ENCODE assay signal across 14 cellular contexts in the genomic region with DNA sequence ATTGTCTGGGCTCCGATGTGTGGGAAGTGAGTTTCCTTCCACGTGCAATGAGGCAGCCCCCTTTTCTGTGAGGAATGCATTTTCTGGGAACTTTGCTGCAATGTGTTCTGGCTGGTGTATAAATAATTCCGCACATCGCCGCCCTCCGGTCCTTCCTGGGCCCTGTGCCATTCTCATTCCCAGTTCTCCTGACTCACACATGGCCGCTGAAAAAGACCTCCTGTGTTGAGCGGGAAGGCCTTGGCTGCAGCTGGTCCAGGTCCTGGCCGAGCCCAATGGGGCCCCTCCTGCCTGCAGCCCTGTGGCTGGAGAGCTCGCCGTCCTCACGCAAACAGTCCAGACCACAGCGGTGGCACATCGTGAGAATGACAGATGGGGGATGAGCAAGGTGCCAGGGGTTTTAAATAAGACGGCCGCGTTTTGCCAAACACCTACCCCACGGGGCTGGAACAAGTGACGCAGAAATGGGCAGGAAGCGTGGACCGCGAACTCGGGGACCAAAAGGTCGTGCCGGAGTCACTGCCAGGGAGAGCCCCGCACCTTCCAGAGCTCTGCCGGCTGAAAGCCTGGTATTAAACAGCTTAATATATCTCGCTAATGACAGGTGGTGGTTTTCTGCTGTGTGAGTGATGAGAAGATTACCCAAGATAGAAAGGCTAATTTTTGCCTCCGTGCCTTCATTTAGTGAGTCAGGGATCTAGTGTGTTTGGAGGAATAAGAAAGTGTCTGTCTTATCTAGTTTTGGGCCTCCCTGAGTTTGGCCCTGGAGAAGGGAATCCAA. TPM values are rescaled to one million over a fixed set of nuclear protein-coding genes. Genes with fewer than 3 reads are reported as not detected.
DNase-seq lines count a peak whose midpoint lies in the region; ATAC-seq and TF ChIP-seq lines count a peak whose summit lies in the region.
"Had no signal": no experiment of that assay in that cellular context is flagged by ENCODE, and none has a peak within 500 bp of the region (broad histone marks: within the 10 kb centered on the region; RNA-seq: fewer than 3 reads in every experiment).

No MANE protein-coding gene starts in this region.

- H3K79me2 ChIP-seq in ACC112 (ENCODE audit: control insufficient read depth, insufficient read depth, low read length, unreplicated experiment) (peaks cover 3% of the 10 kb centered on the region), trophoblast cell (ENCODE audit: control insufficient read depth, insufficient read depth, low read length, poor library complexity) (no peaks in the 10 kb centered on the region)

- H3K4me1 ChIP-seq in ACC112 (ENCODE audit: control insufficient read depth, insufficient read depth, low read length, unreplicated experiment) (peaks cover 32% of the 10 kb centered on the region), adipocyte (ENCODE audit: control insufficient read depth, insufficient read depth, low read length) (peaks cover 71% of the 10 kb centered on the region), ovary (ENCODE audit: insufficient read depth) (peaks cover 23% of the 10 kb centered on the region), trophoblast cell (ENCODE audit: control insufficient read depth in 1 of 2, insufficient read depth in 2 of 2, low read length in 2 of 2) (peaks cover 1 to 2% of the 10 kb centered on the region in 2 experiments)

- H3K14ac ChIP-seq in trophoblast cell (ENCODE audit: low read length), result no peak overlapping the region

- peaks cover 12% of the 10 kb centered on the region for H3K4me1 Mint-ChIP-seq in glutamatergic neuron (ENCODE audit: low read depth, unreplicated experiment)
- H3K4me1 Mint-ChIP-seq: activated CD8-positive, alpha-beta memory T cell treated with anti-CD3 and anti-CD28 coated beads, Interleukin-2, amount 10 ng/mL, durations not matched to agents 7 days and 5 days had no signal

- intact Hi-C loops in ovary (cut with DNase I), result no loop called here

- H3K36me3 ChIP-seq in ACC112 (ENCODE audit: insufficient read depth, low read length), result no peaks in the 10 kb centered on the region; the same call in 1 of the 2 replicates
- H3K36me3 ChIP-seq in adipocyte (ENCODE audit: control insufficient read depth, insufficient read depth, low read length, severe bottlenecking), result no peaks in the 10 kb centered on the region
- no peaks in the 10 kb centered on the region for H3K36me3 ChIP-seq in ovary
- no peaks in the 10 kb centered on the region for H3K36me3 ChIP-seq in trophoblast cell (ENCODE audit: control insufficient read depth in 1 of 2, insufficient read depth in 2 of 2, low read length in 2 of 2)

- H4K91ac ChIP-seq in trophoblast cell (ENCODE audit: low read depth, low read length), result no peak overlapping the region

- H3K4me3 ChIP-seq in ACC112 (ENCODE audit: low read depth, low read length) (0 out of 2 replicates have a peak overlapping the region, but pooled peaks have one; percentile 26), adipocyte (ENCODE audit: low read length) (peak overlapping the region; percentile 34), ovary (no peak overlapping the region), trophoblast cell (ENCODE audit: low read depth, low read length) (no peak overlapping the region)

- H2AK5ac ChIP-seq in trophoblast cell (ENCODE audit: low read length), result no peak overlapping the region

- H3K18ac ChIP-seq in trophoblast cell (ENCODE audit: low read length), result no peak overlapping the region

- DNase-seq in adipocyte (ENCODE audit: low read depth), result peak; percentile 91
- DNase-seq in glutamatergic neuron, result no peak
- peak; percentile 88 to 94 (median 92) for DNase-seq in ovary
- no peak for DNase-seq in trophoblast cell
- DNase-seq in DMS153 (lab: John Stamatoyannopoulos, UW), result no peak
- DNase-seq: activated CD8-positive, alpha-beta memory T cell treated with anti-CD3 and anti-CD28 coated beads, Interleukin-2, amount 10 ng/mL, durations not matched to agents 7 days and 5 days; AML-193; effector memory CD8-positive, alpha-beta T cell; SHP77 had no signal

- peak overlapping the region; percentile 51 for H3K27ac ChIP-seq in ACC112 (ENCODE audit: low read depth, low read length)
- peak overlapping the region in 1 of 2 donors; percentile 67 for H3K27ac ChIP-seq in ovary
- no peak overlapping the region for H3K27ac ChIP-seq in trophoblast cell (ENCODE audit: low read depth, low read length)

- peaks cover 13% of the 10 kb centered on the region for H3K9me3 Mint-ChIP-seq in glutamatergic neuron (ENCODE audit: unreplicated experiment)
- H3K9me3 Mint-ChIP-seq: effector memory CD8-positive, alpha-beta T cell; stimulated activated naive CD8-positive, alpha-beta T cell treated with anti-CD3 and anti-CD28 coated beads, Interleukin-15, Interleukin-2, amounts not matched to agents 100 ng/mL and 50 ng/mL, for 24 hours had no signal

- no peak overlapping the region for H2BK12ac ChIP-seq in trophoblast cell (ENCODE audit: low read length)

- ATAC-seq in HG03196 (IDR thresholded peaks at IDR 0.05; ENCODE audit: unreplicated experiment) (no peak), HG03442 (IDR thresholded peaks at IDR 0.05; ENCODE audit: unreplicated experiment) (no peak)
- ATAC-seq: activated CD8-positive, alpha-beta memory T cell treated with anti-CD3 and anti-CD28 coated beads, Interleukin-2, amount 10 ng/mL, durations not matched to agents 7 days and 5 days; effector memory CD8-positive, alpha-beta T cell had no signal

- H4K8ac ChIP-seq in trophoblast cell (ENCODE audit: low read depth, low read length), result no peak overlapping the region

- peaks cover 9% of the 10 kb centered on the region for H3K36me3 Mint-ChIP-seq in glutamatergic neuron (ENCODE audit: unreplicated experiment)
- H3K36me3 Mint-ChIP-seq: activated CD8-positive, alpha-beta memory T cell treated with anti-CD3 and anti-CD28 coated beads, Interleukin-2, amount 10 ng/mL, durations not matched to agents 7 days and 5 days had no signal

- H3K27me3 ChIP-seq in ACC112 (ENCODE audit: insufficient read depth, low read length) (no peaks in the 10 kb centered on the region), adipocyte (replicated peaks; ENCODE audit: control insufficient read depth, insufficient read depth, low read length) (no peaks in the 10 kb centered on the region), ovary (no peaks in the 10 kb centered on the region), trophoblast cell (ENCODE audit: insufficient read depth, low read length) (no peaks in the 10 kb centered on the region)

- H4K12ac ChIP-seq in trophoblast cell (ENCODE audit: low read depth, low read length), result no peak overlapping the region

- H3K23ac ChIP-seq in trophoblast cell (ENCODE audit: low read length), result no peak overlapping the region

- H3K9me3 ChIP-seq in adipocyte (ENCODE audit: control insufficient read depth, low read length) (no peaks in the 10 kb centered on the region), ovary (no peaks in the 10 kb centered on the region), trophoblast cell (ENCODE audit: insufficient read depth, low read depth, low read length) (no peaks in the 10 kb centered on the region)

- peak; percentile 28 for TF ChIP-seq POLR2A in ovary (IDR thresholded peaks at IDR 0.05)

- H3K4me3 Mint-ChIP-seq in glutamatergic neuron (ENCODE audit: unreplicated experiment), result no peak overlapping the region
- H3K4me3 Mint-ChIP-seq: activated CD8-positive, alpha-beta memory T cell treated with anti-CD3 and anti-CD28 coated beads, Interleukin-2, amount 10 ng/mL, durations not matched to agents 7 days and 5 days; effector memory CD8-positive, alpha-beta T cell; stimulated activated naive CD8-positive, alpha-beta T cell treated with anti-CD3 and anti-CD28 coated beads, Interleukin-15, Interleukin-2, amounts not matched to agents 100 ng/mL and 50 ng/mL, for 24 hours had no signal

- H3K4ac ChIP-seq in trophoblast cell (ENCODE audit: low read depth, low read length), result no peak overlapping the region

- peak; percentile 89 for TF ChIP-seq EP300 in ovary (IDR thresholded peaks at IDR 0.05)

- H3K27ac Mint-ChIP-seq in glutamatergic neuron (ENCODE audit: unreplicated experiment), result peak overlapping the region; percentile 25
- H3K27ac Mint-ChIP-seq: activated CD8-positive, alpha-beta memory T cell treated with anti-CD3 and anti-CD28 coated beads, Interleukin-2, amount 10 ng/mL, durations not matched to agents 7 days and 5 days; effector memory CD8-positive, alpha-beta T cell; progenitor cell of endocrine pancreas; stimulated activated naive CD8-positive, alpha-beta T cell treated with anti-CD3 and anti-CD28 coated beads, Interleukin-15, Interleukin-2, amounts not matched to agents 100 ng/mL and 50 ng/mL, for 24 hours had no signal

- H3K9ac ChIP-seq in adipocyte (ENCODE audit: low read length), result peak overlapping the region; percentile 78
- no peak overlapping the region for H3K9ac ChIP-seq in trophoblast cell (ENCODE audit: low read length)

- WGBS in ovary, 3 donors, result 14 to 22% (median 16%) methylated on average over 29 of the region's 29 CpGs
- WGBS in trophoblast cell (ENCODE audit: extremely low coverage, insufficient coverage, insufficient read length), result no CpG with 5 or more reads among the region's 29 CpGs

- peaks cover under 1% of the 10 kb centered on the region for H3K79me1 ChIP-seq in trophoblast cell (ENCODE audit: low read length)

- H2AFZ ChIP-seq in ACC112 (ENCODE audit: low read length, unreplicated experiment) (no peak overlapping the region), trophoblast cell (ENCODE audit: insufficient read depth, low read length, poor library complexity) (no peak overlapping the region)

- H3K27me3 Mint-ChIP-seq in glutamatergic neuron (ENCODE audit: unreplicated experiment), result peaks cover 11% of the 10 kb centered on the region
- H3K27me3 Mint-ChIP-seq: activated CD8-positive, alpha-beta memory T cell treated with anti-CD3 and anti-CD28 coated beads, Interleukin-2, amount 10 ng/mL, durations not matched to agents 7 days and 5 days; progenitor cell of endocrine pancreas; stimulated activated naive CD8-positive, alpha-beta T cell treated with anti-CD3 and anti-CD28 coated beads, Interleukin-15, Interleukin-2, amounts not matched to agents 100 ng/mL and 50 ng/mL, for 24 hours had no signal

- H2BK120ac ChIP-seq in trophoblast cell (ENCODE audit: insufficient read depth, low read length, poor library complexity), result no peak overlapping the region

- TF ChIP-seq CTCF in glutamatergic neuron (IDR thresholded peaks at IDR 0.05; ENCODE audit: partially characterized antibody, unreplicated experiment) (no peak), ovary (IDR thresholded peaks at IDR 0.05) (peak in 1 of 3 donors; percentile 24)

- H3K4me2 ChIP-seq in trophoblast cell (ENCODE audit: low read length), result no peak overlapping the region

- no peak overlapping the region for H2BK5ac ChIP-seq in trophoblast cell (ENCODE audit: low read depth, low read length, poor library complexity)

RNA-seq across cellular contexts. Expression of a gene that starts 37.0 kb away (rescaled TPM):
- total RNA-seq in glutamatergic neuron (ENCODE audit: unreplicated experiment), result 199 TPM
- 10 to 100 TPM; 20.5 to 80.4 (median 47.4) TPM for total RNA-seq in ovary
- 10 to 100 TPM in 1 of 2 donors, 1 to 10 TPM in 1; 6.2 to 28.9 TPM for polyA plus RNA-seq in ovary
- polyA plus RNA-seq in trophoblast cell (2013), result 0.24 and 0.33 TPM in 2 replicates

Comparison
In these comparisons a context has a peak if more than half of its experiments do, and no peak if none do; other contexts are left out.
1. H3K4me3 ChIP-seq: peak in ACC112 (single experiment) and adipocyte (single experiment); none in ovary (single experiment) and trophoblast cell (single experiment).
2. DNase-seq: peak in adipocyte (single experiment) and ovary (5 of 5); none in glutamatergic neuron (single experiment), trophoblast cell (0 of 2) and DMS153 (single experiment).